13 cellular contexts compared by ENCODE assay signal in the genomic region with DNA sequence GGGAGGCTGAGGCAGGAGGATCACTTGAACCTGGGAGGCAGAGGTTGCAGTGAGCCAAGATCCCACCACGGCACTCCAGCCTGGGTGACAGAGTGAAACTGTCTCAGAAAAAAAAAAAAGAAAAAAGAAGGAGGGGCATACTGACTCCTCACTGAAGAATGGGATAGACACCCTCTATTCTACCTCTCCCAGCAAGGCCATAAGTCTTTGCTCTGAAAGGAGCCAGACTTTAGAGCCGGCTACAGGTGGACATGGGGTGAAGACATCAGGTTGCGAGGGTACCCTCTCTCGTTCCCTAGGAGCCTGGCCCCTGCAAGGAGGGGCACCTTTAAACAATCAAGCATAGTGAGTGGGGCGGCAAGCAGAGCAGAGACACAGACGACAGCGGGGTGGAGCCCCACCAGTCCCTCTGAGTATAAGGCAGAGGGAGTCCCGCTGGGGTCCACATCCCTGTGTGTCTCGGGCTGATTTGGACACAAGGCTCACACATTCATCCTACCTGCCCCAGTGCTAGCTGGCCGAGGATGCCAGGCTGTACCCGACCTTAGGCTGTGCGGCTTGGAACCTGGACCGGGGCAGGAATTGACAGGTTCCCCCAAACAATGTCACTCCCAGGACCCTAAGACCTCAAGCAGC. TPM values are rescaled to one million over a fixed set of nuclear protein-coding genes. Genes with fewer than 3 reads are reported as not detected.
A peak's percentile ranks its signal among the peaks of the same experiment; 100 is the strongest.
DNase-seq lines count a peak whose midpoint lies in the region; ATAC-seq and TF ChIP-seq lines count a peak whose summit lies in the region.
"Had no signal": no experiment of that assay in that cellular context is flagged by ENCODE, and none has a peak within 500 bp of the region (broad histone marks: within the 10 kb centered on the region; RNA-seq: fewer than 3 reads in every experiment).

No MANE protein-coding gene starts in this region.

- no peak for DNase-seq in Calu3
- peak; percentile 50 for DNase-seq in epithelial cell of esophagus (ENCODE audit: low read depth)
- no peak for DNase-seq in nephron progenitor cell
- no peak for DNase-seq in NCI-H510A (lab: John Stamatoyannopoulos, UW)
- no peak for DNase-seq in amygdala (lab: John Stamatoyannopoulos, UW)
- DNase-seq in D341Med (ENCODE audit: low spot score) = no peak
- DNase-seq in sciatic nerve (ENCODE audit: low spot score) = no peak
- DNase-seq: activated gamma-delta T cell; CD4-positive, alpha-beta T cell; effector memory CD4-positive, alpha-beta T cell; NCI-H1417 had no signal

- peaks cover 31% of the 10 kb centered on the region for H3K36me3 ChIP-seq in HUES6 (ENCODE audit: control insufficient read depth, insufficient read depth, low read length)

- H3K27me3 Mint-ChIP-seq in Calu3 (ENCODE audit: unreplicated experiment) (no peaks in the 10 kb centered on the region), nephron progenitor cell (ENCODE audit: low read depth, poor library complexity) (peaks cover 74% of the 10 kb centered on the region)

- peak overlapping the region; percentile 66 for H3K4me3 Mint-ChIP-seq in Calu3 (ENCODE audit: low read depth, unreplicated experiment)
- H3K4me3 Mint-ChIP-seq in nephron progenitor cell = peak overlapping the region; percentile 64
- H3K4me3 Mint-ChIP-seq: CD4-positive, alpha-beta T cell had no signal

- peak overlapping the region; percentile 77 for H3K4me3 ChIP-seq in HUES6 (ENCODE audit: low read depth, low read length)
- peak overlapping the region; percentile 56 for H3K4me3 ChIP-seq in epithelial cell of esophagus (ENCODE audit: low read length)

- ATAC-seq in sciatic nerve = no peak

- no TSS peak for BruUV-seq in Calu3 (replicated peaks; lab: Mats Ljungman, UMichigan)

- intact Hi-C loops in Calu3 (cut with micrococcal nuclease; ENCODE audit: unreplicated experiment) = no loop called here
- intact Hi-C loops in sciatic nerve (cut with DNase I) = no loop called here

- peaks cover 25% of the 10 kb centered on the region for H3K4me1 Mint-ChIP-seq in Calu3 (ENCODE audit: low read depth, unreplicated experiment)
- peaks cover 10% of the 10 kb centered on the region for H3K4me1 Mint-ChIP-seq in nephron progenitor cell

- H3K36me3 Mint-ChIP-seq in Calu3 (ENCODE audit: insufficient read depth, unreplicated experiment) (peaks cover 55% of the 10 kb centered on the region), nephron progenitor cell (ENCODE audit: low read depth) (peaks cover 32% of the 10 kb centered on the region)

- H3K27ac Mint-ChIP-seq in Calu3 (ENCODE audit: unreplicated experiment) (peak overlapping the region; percentile 60), nephron progenitor cell (no peak overlapping the region)
- H3K27ac Mint-ChIP-seq: CD4-positive, alpha-beta T cell had no signal

- TF ChIP-seq CTCF in Calu3 (IDR thresholded peaks at IDR 0.05; ENCODE audit: unreplicated experiment) (no peak), epithelial cell of esophagus (IDR thresholded peaks at IDR 0.05; ENCODE audit: insufficient read depth, low read depth, low read length, missing control alignments) (no peak), nephron progenitor cell (IDR thresholded peaks at IDR 0.05) (no peak)

- no peaks in the 10 kb centered on the region for H3K9me3 ChIP-seq in HUES6 (ENCODE audit: control insufficient read depth, insufficient read depth, low read depth, low read length)

- CTCF ChIA-PET in Calu3 (lab: Charles Lee) = interaction anchor here (0.7 to 1.1 kb wide), 2 partner anchors 32 to 239 kb away, joined by 3 to 5 read pairs; no protein-coding TSS in a partner anchor

- no peaks in the 10 kb centered on the region for H3K9me3 Mint-ChIP-seq in Calu3 (ENCODE audit: low read depth, unreplicated experiment)
- H3K9me3 Mint-ChIP-seq in nephron progenitor cell = no peaks in the 10 kb centered on the region
- H3K9me3 Mint-ChIP-seq: CD4-positive, alpha-beta T cell had no signal

- H3K4me1 ChIP-seq in HUES6 (ENCODE audit: control insufficient read depth, insufficient read depth, low read length) = peaks cover 11% of the 10 kb centered on the region; the same call in 1 of the 2 replicates

- no peak overlapping the region for H3K27ac ChIP-seq in HUES6 (ENCODE audit: low read depth, low read length)

- H3K9ac ChIP-seq in HUES6 (ENCODE audit: low read length) = no peak overlapping the region

- peaks cover 18% of the 10 kb centered on the region for H3K27me3 ChIP-seq in HUES6 (ENCODE audit: control insufficient read depth, insufficient read depth, low read length)

RNA-seq across cellular contexts. Expression of gene GRAMD2A, which starts 1.1 kb away (rescaled TPM):
- total RNA-seq in Calu3 (2022) (0.95 and 2.2 TPM in 2 replicates), sciatic nerve (6.7 TPM)
- total RNA-seq: CD4-positive, alpha-beta T cell; osteocyte had no signal

RNA-seq across cellular contexts. Expression of gene PKM, which starts 34.5 kb away (rescaled TPM):
- total RNA-seq in Calu3 (2022) = 1,874 and 1,922 TPM in 2 replicates
- total RNA-seq in sciatic nerve = 385 TPM
